Comparison of ENCODE assay signal across 21 cellular contexts in the genomic region with DNA sequence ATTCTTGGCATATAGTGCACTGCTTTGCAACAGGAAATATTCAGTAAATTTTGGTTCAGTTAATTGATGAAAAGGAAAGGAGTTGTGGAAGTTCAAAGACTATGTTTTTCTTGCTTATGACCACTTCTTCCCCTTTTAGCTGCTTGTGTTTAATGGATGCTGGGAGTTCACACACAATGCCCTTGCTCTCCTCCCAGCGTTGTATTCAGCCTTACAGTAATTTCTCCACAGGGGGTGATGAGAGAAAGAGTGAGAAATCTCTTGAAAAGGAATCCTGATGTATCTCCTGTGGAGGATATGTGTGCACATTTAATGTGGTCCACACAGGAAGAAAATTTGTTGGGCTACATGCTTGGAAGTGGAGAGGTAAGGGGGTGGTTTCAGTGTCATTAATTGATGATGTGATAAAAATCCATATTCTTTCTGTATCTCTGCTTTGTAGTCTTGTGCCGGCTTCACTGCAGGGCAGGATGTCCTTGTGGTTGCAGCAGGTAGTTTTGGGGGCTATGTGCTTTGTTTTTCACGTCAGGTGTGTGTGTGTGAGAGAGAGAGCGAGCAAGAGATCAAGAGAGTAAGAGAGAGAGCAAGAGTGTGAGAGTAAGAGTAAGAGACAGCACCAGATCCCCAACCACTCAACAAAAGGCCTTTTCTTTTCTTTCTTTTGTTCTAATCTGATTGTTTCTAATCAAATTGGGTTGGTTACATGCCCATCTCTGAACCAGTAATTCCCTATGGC.
"Had no signal": no experiment of that assay in that cellular context is flagged by ENCODE, and none has a peak within 500 bp of the region (broad histone marks: within the 10 kb centered on the region; RNA-seq: fewer than 3 reads in every experiment).

No MANE protein-coding gene starts in this region.

- H3K27ac Mint-ChIP-seq: activated CD4-positive, alpha-beta memory T cell treated with anti-CD3 and anti-CD28 coated beads for 36 hours; activated naive CD4-positive, alpha-beta T cell treated with anti-CD3 and anti-CD28 coated beads, Interleukin-2, amount 10 ng/mL, durations not matched to agents 7 days and 5 days; naive thymus-derived CD4-positive, alpha-beta T cell; stimulated activated naive CD8-positive, alpha-beta T cell treated with anti-CD3 and anti-CD28 coated beads, Interleukin-15, Interleukin-2, amounts not matched to agents 100 ng/mL and 50 ng/mL, for 24 hours; T-helper 17 cell had no signal

- H3K9me3 ChIP-seq: esophagus squamous epithelium, gastrocnemius medialis, lower lobe of right lung, prostate gland, right atrium auricular region, thyroid gland, upper lobe of right lung had no signal

- H3K9me3 Mint-ChIP-seq: activated CD4-positive, alpha-beta memory T cell treated with anti-CD3 and anti-CD28 coated beads for 36 hours; activated naive CD4-positive, alpha-beta T cell treated with anti-CD3 and anti-CD28 coated beads, Interleukin-2, amount 10 ng/mL, durations not matched to agents 7 days and 5 days; stimulated activated naive CD8-positive, alpha-beta T cell treated with anti-CD3 and anti-CD28 coated beads, Interleukin-15, Interleukin-2, amounts not matched to agents 100 ng/mL and 50 ng/mL, for 24 hours had no signal

- H3K27me3 ChIP-seq: esophagus squamous epithelium, gastrocnemius medialis, heart left ventricle, right atrium auricular region, thyroid gland, upper lobe of right lung had no signal

- H3K27me3 Mint-ChIP-seq: activated CD4-positive, alpha-beta memory T cell treated with anti-CD3 and anti-CD28 coated beads for 36 hours; activated naive CD4-positive, alpha-beta T cell treated with anti-CD3 and anti-CD28 coated beads, Interleukin-2, amount 10 ng/mL, durations not matched to agents 7 days and 5 days; T-helper 17 cell had no signal

- DNase-seq: activated CD4-positive, alpha-beta memory T cell treated with anti-CD3 and anti-CD28 coated beads for 36 hours; activated CD4-positive, alpha-beta T cell treated with anti-CD3 and anti-CD28 coated beads for 48 hours; activated effector memory CD4-positive, alpha-beta T cell treated with anti-CD3 and anti-CD28 coated beads, Interleukin-2, amount 50 U/mL, for 16 hours; activated naive CD4-positive, alpha-beta T cell treated with anti-CD3 and anti-CD28 coated beads, Interleukin-2, amount 10 ng/mL, durations not matched to agents 7 days and 5 days; amygdala; cerebellar nuclear complex; esophagus squamous epithelium; gastrocnemius medialis; heart left ventricle; lower lobe of right lung; naive thymus-derived CD4-positive, alpha-beta T cell; stimulated activated CD4-positive, alpha-beta T cell treated with anti-CD3 and anti-CD28 coated beads, Interleukin-4, amount 100 ng/mL, for 4 hours; substantia nigra; T-helper 17 cell; thyroid gland; upper lobe of right lung had no signal

- H3K36me3 Mint-ChIP-seq: activated CD4-positive, alpha-beta memory T cell treated with anti-CD3 and anti-CD28 coated beads for 36 hours; activated naive CD4-positive, alpha-beta T cell treated with anti-CD3 and anti-CD28 coated beads, Interleukin-2, amount 10 ng/mL, durations not matched to agents 7 days and 5 days; naive thymus-derived CD4-positive, alpha-beta T cell had no signal

- H3K36me3 ChIP-seq: esophagus squamous epithelium, gastrocnemius medialis, heart left ventricle, lower lobe of right lung, prostate gland, right atrium auricular region, thyroid gland, upper lobe of right lung had no signal

- H3K4me3 Mint-ChIP-seq: activated CD4-positive, alpha-beta memory T cell treated with anti-CD3 and anti-CD28 coated beads for 36 hours; activated naive CD4-positive, alpha-beta T cell treated with anti-CD3 and anti-CD28 coated beads, Interleukin-2, amount 10 ng/mL, durations not matched to agents 7 days and 5 days; naive thymus-derived CD4-positive, alpha-beta T cell; stimulated activated naive CD8-positive, alpha-beta T cell treated with anti-CD3 and anti-CD28 coated beads, Interleukin-15, Interleukin-2, amounts not matched to agents 100 ng/mL and 50 ng/mL, for 24 hours; T-helper 17 cell had no signal

- H3K4me3 ChIP-seq: coronary artery, esophagus squamous epithelium, gastrocnemius medialis, heart left ventricle, lower lobe of right lung, prostate gland, right atrium auricular region, thyroid gland, upper lobe of right lung had no signal

- ATAC-seq: gastrocnemius medialis; heart left ventricle; lower lobe of right lung; naive thymus-derived CD4-positive, alpha-beta T cell; T-helper 17 cell; upper lobe of right lung had no signal

- FAIRE-seq: keratinocyte had no signal

- H3K4me1 Mint-ChIP-seq: activated naive CD4-positive, alpha-beta T cell treated with anti-CD3 and anti-CD28 coated beads, Interleukin-2, amount 10 ng/mL, durations not matched to agents 7 days and 5 days; naive thymus-derived CD4-positive, alpha-beta T cell; T-helper 17 cell had no signal

- H3K27ac ChIP-seq: coronary artery, esophagus squamous epithelium, gastrocnemius medialis, heart left ventricle, lower lobe of right lung, prostate gland, right atrium auricular region, thyroid gland, upper lobe of right lung had no signal

- H3K4me1 ChIP-seq: esophagus squamous epithelium, gastrocnemius medialis, heart left ventricle, lower lobe of right lung, prostate gland, right atrium auricular region, thyroid gland, upper lobe of right lung had no signal
